11 cellular contexts compared by ENCODE assay signal in the genomic region with DNA sequence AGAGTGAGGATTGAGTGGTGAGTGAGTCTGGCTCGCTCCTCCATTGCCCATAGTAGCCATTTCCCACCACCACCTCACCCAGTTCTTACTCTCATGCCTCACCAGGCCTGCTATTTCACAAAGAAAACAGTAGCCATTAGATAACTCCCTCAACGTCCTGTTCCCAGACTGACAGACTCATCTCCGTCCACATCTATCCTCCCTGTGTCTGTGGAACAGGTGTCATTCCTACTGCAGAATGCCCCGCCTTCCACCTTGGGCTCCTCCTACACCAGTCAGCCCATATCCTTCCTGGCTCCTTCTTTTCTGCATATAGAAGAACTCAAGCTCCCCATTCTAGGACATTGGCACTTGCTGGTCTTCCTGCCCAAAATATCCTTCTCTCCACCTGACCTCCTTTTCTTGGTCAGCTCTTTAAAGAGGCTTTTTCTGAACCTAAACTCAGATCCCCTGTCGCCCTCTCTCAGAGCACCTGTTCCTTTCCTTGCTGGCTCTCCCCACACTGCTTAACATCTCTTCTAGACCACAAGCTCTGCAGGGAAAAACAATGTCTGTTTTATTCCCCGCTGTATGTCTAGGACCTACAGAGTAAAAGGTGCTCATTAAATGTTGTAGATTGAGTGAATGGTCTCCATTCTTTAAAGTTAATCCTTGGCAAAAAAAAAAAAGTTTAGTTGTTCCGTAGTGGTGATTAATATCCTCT. TPM values are rescaled to one million over a fixed set of nuclear protein-coding genes. Genes with fewer than 3 reads are reported as not detected.
DNase-seq lines count a peak whose midpoint lies in the region; ATAC-seq, FAIRE-seq and TF ChIP-seq lines count a peak whose summit lies in the region.
"Had no signal": no experiment of that assay in that cellular context is flagged by ENCODE, and none has a peak within 500 bp of the region (broad histone marks: within the 10 kb centered on the region; RNA-seq: fewer than 3 reads in every experiment).

No MANE protein-coding gene starts in this region.

- CTCF ChIA-PET in Caco-2 (lab: Charles Lee) = no interaction called here

- POLR2A ChIA-PET in Caco-2 (lab: Charles Lee) = no interaction called here

- ATAC-seq in activated naive CD4-positive, alpha-beta T cell treated with anti-CD3 and anti-CD28 coated beads, Interleukin-2, amount 50 U/mL, for 72 hours = no peak
- ATAC-seq in natural killer cell = no peak
- no peak for ATAC-seq in HG03175 (IDR thresholded peaks at IDR 0.05; ENCODE audit: unreplicated experiment)
- no peak for ATAC-seq in pancreas

- H3K4me3 Mint-ChIP-seq in Caco-2 (ENCODE audit: unreplicated experiment) (no peak overlapping the region), natural killer cell (peak overlapping the region; percentile 13)

- H3K9me3 Mint-ChIP-seq in Caco-2 (ENCODE audit: unreplicated experiment) = no peaks in the 10 kb centered on the region
- no peaks in the 10 kb centered on the region for H3K9me3 Mint-ChIP-seq in activated naive CD4-positive, alpha-beta T cell treated with anti-CD3 and anti-CD28 coated beads, Interleukin-2, amount 50 U/mL, for 72 hours
- no peaks in the 10 kb centered on the region for H3K9me3 Mint-ChIP-seq in natural killer cell

- BruUV-seq in Caco-2 (replicated peaks; lab: Mats Ljungman, UMichigan) = no TSS peak

- H3K27ac ChIP-seq in pancreas = no peak overlapping the region

- WGBS in pancreas, 2 donors = 72 to 74% methylated on average over 7 of the region's 7 CpGs

- no peaks in the 10 kb centered on the region for H3K9me3 ChIP-seq in Caco-2
- no peaks in the 10 kb centered on the region for H3K9me3 ChIP-seq in pancreas

- peaks cover 12% of the 10 kb centered on the region for H3K4me1 Mint-ChIP-seq in Caco-2 (ENCODE audit: low read depth, unreplicated experiment)
- H3K4me1 Mint-ChIP-seq in natural killer cell = peaks cover 88 to 89% of the 10 kb centered on the region in 2 donors

- TF ChIP-seq POLR2A in GM18951 (IDR thresholded peaks at IDR 0.05; ENCODE audit: extremely low read depth, insufficient read depth, insufficient read length) = peak; percentile 13

- H3K4me3 ChIP-seq in Caco-2 (ENCODE audit: low read depth, low read length) (no peak overlapping the region), pancreas (no peak overlapping the region)

- intact Hi-C loops in Caco-2 (cut with micrococcal nuclease; ENCODE audit: unreplicated experiment) = no loop called here
- intact Hi-C loops in natural killer cell (cut with micrococcal nuclease) = loop anchor here (5.0 kb wide), 1 partner anchor 42 kb away; no protein-coding TSS in a partner anchor
- intact Hi-C loops in pancreas (cut with DNase I) = no loop called here

- H3K27me3 ChIP-seq in Caco-2 (replicated peaks; ENCODE audit: control insufficient read depth, insufficient read depth, low read length) (no peaks in the 10 kb centered on the region), pancreas (no peaks in the 10 kb centered on the region)

- no peak for DNase-seq in Caco-2
- DNase-seq in activated naive CD4-positive, alpha-beta T cell treated with anti-CD3 and anti-CD28 coated beads, Interleukin-2, amount 50 U/mL, for 72 hours (ENCODE audit: low spot score in 2 of 2) = no peak
- no peak for DNase-seq in natural killer cell
- no peak for DNase-seq in central memory CD4-positive, alpha-beta T cell
- DNase-seq in MV-4-11 (lab: John Stamatoyannopoulos, UW) = no peak
- no peak for DNase-seq in pancreas
- DNase-seq: cerebellar nuclear complex; NCI-H1436 treated with DMSO at 0.1 percent for 48 hours; NK-92 treated with Interleukin-12 subunit alpha and Interleukin-12 subunit beta, amount 100 ng/mL, for 24 hours had no signal

- no peaks in the 10 kb centered on the region for H3K36me3 Mint-ChIP-seq in Caco-2 (ENCODE audit: insufficient read depth, unreplicated experiment)
- peaks cover 48 to 69% of the 10 kb centered on the region in 2 donors for H3K36me3 Mint-ChIP-seq in activated naive CD4-positive, alpha-beta T cell treated with anti-CD3 and anti-CD28 coated beads, Interleukin-2, amount 50 U/mL, for 72 hours
- no peaks in the 10 kb centered on the region for H3K36me3 Mint-ChIP-seq in natural killer cell

- H3K27me3 Mint-ChIP-seq in Caco-2 (ENCODE audit: insufficient read depth, unreplicated experiment) = no peaks in the 10 kb centered on the region
- H3K27me3 Mint-ChIP-seq in natural killer cell (ENCODE audit: low read depth in 2 of 2) = no peaks in the 10 kb centered on the region

- H3K36me3 ChIP-seq in Caco-2 (ENCODE audit: control insufficient read depth, insufficient read depth, low read length) (no peaks in the 10 kb centered on the region; the same call in 1 of the 2 replicates), pancreas (no peaks in the 10 kb centered on the region)

- peaks cover 4% of the 10 kb centered on the region; the same call in 1 of the 2 replicates for H3K4me1 ChIP-seq in Caco-2
- H3K4me1 ChIP-seq in pancreas = peaks cover 0 to 6% (median 0%) of the 10 kb centered on the region in 3 donors

- in situ Hi-C loops in GM18951 (cut with MboI; ENCODE audit: low sequenced_read_pairs, unreplicated experiment) = no loop called here

- peak overlapping the region; percentile 27 for H3K27ac Mint-ChIP-seq in Caco-2 (ENCODE audit: unreplicated experiment)
- H3K27ac Mint-ChIP-seq in activated naive CD4-positive, alpha-beta T cell treated with anti-CD3 and anti-CD28 coated beads, Interleukin-2, amount 50 U/mL, for 72 hours = peak overlapping the region; percentile 72 to 94
- peak overlapping the region; percentile 58 to 79 for H3K27ac Mint-ChIP-seq in natural killer cell

- no peak for FAIRE-seq in pancreas (lab: Jason Lieb, UNC)

- TF ChIP-seq CTCF in Caco-2 (IDR thresholded peaks at IDR 0.05; ENCODE audit: insufficient read depth in 1 of 2, low read depth in 1 of 2, low read length in 1 of 2, severe bottlenecking in 1 of 2, unreplicated experiment in 1 of 2) = no peak
- no peak for TF ChIP-seq CTCF in natural killer cell (IDR thresholded peaks at IDR 0.05)
- TF ChIP-seq CTCF in pancreas (IDR thresholded peaks at IDR 0.05) = no peak

RNA-seq across cellular contexts. Expression of gene TNFAIP8, which starts 3.2 kb away (rescaled TPM):
- 7.4 and 8.8 TPM in 2 replicates for total RNA-seq in Caco-2 (2022)
- 100 to 1,000 TPM; 110 to 146 TPM for total RNA-seq in activated naive CD4-positive, alpha-beta T cell treated with anti-CD3 and anti-CD28 coated beads, Interleukin-2, amount 50 U/mL, for 72 hours
- total RNA-seq in natural killer cell = 10 to 100 TPM; 47.6 to 87.5 (median 76.3) TPM
- total RNA-seq in pancreas = 10 to 100 TPM in 3 of 6 donors, 1 to 10 TPM in 3; 7.5 to 14.2 (median 10.6) TPM
- polyA plus RNA-seq in pancreas = 1 to 10 TPM; 5.7 to 7.7 TPM

Comparison
In these comparisons a context has a peak if more than half of its experiments do, and no peak if none do; other contexts are left out.
1. H3K27ac Mint-ChIP-seq: peak in every context shown above with its lines; median percentile 83 in activated naive CD4-positive, alpha-beta T cell treated with anti-CD3 and anti-CD28 coated beads, Interleukin-2, amount 50 U/mL, for 72 hours; 68 in natural killer cell; 27 in Caco-2.